16 cellular contexts compared by ENCODE assay signal in the genomic region with DNA sequence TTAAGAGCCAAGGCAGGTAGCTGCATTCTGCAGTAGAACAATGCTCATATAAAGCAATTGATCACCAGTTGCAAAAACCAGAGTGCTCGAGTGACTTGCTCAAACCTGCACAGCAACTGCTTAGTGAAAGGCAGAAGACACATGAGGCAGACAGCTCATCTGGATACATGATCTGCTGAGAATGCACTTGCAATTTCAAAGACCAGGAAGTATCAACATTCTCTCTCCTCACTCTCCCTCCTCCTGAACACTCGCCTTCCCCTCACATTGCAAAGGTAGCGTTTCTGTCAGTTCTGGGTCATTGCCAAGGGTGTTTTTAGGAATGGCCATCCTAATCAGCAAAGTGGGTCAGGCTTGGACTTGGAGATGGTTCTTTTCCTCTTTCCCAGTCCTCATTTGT.
DNase-seq lines count a peak whose midpoint lies in the region; ATAC-seq, FAIRE-seq and TF ChIP-seq lines count a peak whose summit lies in the region.
"Had no signal": no experiment of that assay in that cellular context is flagged by ENCODE, and none has a peak within 500 bp of the region (broad histone marks: within the 10 kb centered on the region; RNA-seq: fewer than 3 reads in every experiment).

No MANE protein-coding gene starts in this region.

- H3K56ac ChIP-seq in mesendoderm (ENCODE audit: low read length): no peak overlapping the region

- H3K4ac ChIP-seq in mesendoderm (ENCODE audit: low read depth, low read length): no peak overlapping the region

- H3K27ac ChIP-seq in CD4-positive, CD25-positive, alpha-beta regulatory T cell (ENCODE audit: insufficient read depth, low read length, poor library complexity, severe bottlenecking): no peak overlapping the region
- no peak overlapping the region for H3K27ac ChIP-seq in GM23338 (ENCODE audit: low read depth)
- H3K27ac ChIP-seq in mesendoderm (ENCODE audit: low read depth, low read length): no peak overlapping the region
- no peak overlapping the region for H3K27ac ChIP-seq in pancreas
- H3K27ac ChIP-seq: upper lobe of right lung had no signal

- no peaks in the 10 kb centered on the region for H3K27me3 ChIP-seq in CD4-positive, CD25-positive, alpha-beta regulatory T cell (ENCODE audit: control insufficient read depth, insufficient read depth, low read length)
- H3K27me3 ChIP-seq in GM23338 (ENCODE audit: insufficient read depth): no peaks in the 10 kb centered on the region
- H3K27me3 ChIP-seq in mesendoderm (ENCODE audit: insufficient read depth, low read length, poor library complexity): no peaks in the 10 kb centered on the region
- H3K27me3 ChIP-seq in pancreas: no peaks in the 10 kb centered on the region
- H3K27me3 ChIP-seq: gastroesophageal sphincter, upper lobe of right lung had no signal

- peak overlapping the region in 2 of 3 donors; percentile 44 to 83 for H3K27ac Mint-ChIP-seq in CD4-positive, CD25-positive, alpha-beta regulatory T cell
- no peak overlapping the region for H3K27ac Mint-ChIP-seq in GM23338
- H3K27ac Mint-ChIP-seq: immature natural killer cell had no signal

- peaks cover 0 to 1% (median 0%) of the 10 kb centered on the region in 7 donors for H3K9me3 Mint-ChIP-seq in CD4-positive, CD25-positive, alpha-beta regulatory T cell
- H3K9me3 Mint-ChIP-seq in GM23338: no peaks in the 10 kb centered on the region
- H3K9me3 Mint-ChIP-seq: activated naive CD4-positive, alpha-beta T cell treated with anti-CD3 and anti-CD28 coated beads, Interleukin-2, amount 50 U/mL, for 72 hours; immature natural killer cell had no signal

- no peak for TF ChIP-seq CTCF in GM23338 (conservative IDR thresholded peaks at IDR 0.05; ENCODE audit: low read depth in 2 of 2)
- TF ChIP-seq CTCF in pancreas (IDR thresholded peaks at IDR 0.05): no peak

- H3K9ac ChIP-seq in mesendoderm (ENCODE audit: low read length): no peak overlapping the region

- H2AFZ ChIP-seq in GM23338: 0 out of 2 replicates have a peak overlapping the region, but pooled peaks have one; percentile 47

- no peaks in the 10 kb centered on the region for H4K20me1 ChIP-seq in GM23338 (replicated peaks; ENCODE audit: insufficient read depth)

- intact Hi-C loops in pancreas (cut with DNase I): no loop called here

- WGBS in mesendoderm (ENCODE audit: extremely low coverage, insufficient coverage, low lambda C conversion rate): no CpG with 5 or more reads among the region's 3 CpGs
- WGBS in pancreas, 2 donors: 62 to 68% methylated on average over 3 of the region's 3 CpGs

- H3K4me3 ChIP-seq in CD4-positive, CD25-positive, alpha-beta regulatory T cell (ENCODE audit: low read depth, low read length): peak overlapping the region; percentile 32
- H3K4me3 ChIP-seq in GM23338: no peak overlapping the region
- H3K4me3 ChIP-seq in mesendoderm (ENCODE audit: low read length): no peak overlapping the region
- no peak overlapping the region for H3K4me3 ChIP-seq in pancreas
- H3K4me3 ChIP-seq: gastroesophageal sphincter, upper lobe of right lung had no signal

- no peak overlapping the region for H2BK15ac ChIP-seq in mesendoderm (replicated peaks; ENCODE audit: low read depth)

- no peak overlapping the region for H4K8ac ChIP-seq in mesendoderm (ENCODE audit: low read depth, low read length)

- no peak overlapping the region for H3K4me3 Mint-ChIP-seq in CD4-positive, CD25-positive, alpha-beta regulatory T cell
- no peak overlapping the region for H3K4me3 Mint-ChIP-seq in GM23338
- H3K4me3 Mint-ChIP-seq: immature natural killer cell had no signal

- H3K79me1 ChIP-seq in mesendoderm (ENCODE audit: low read length): no peaks in the 10 kb centered on the region

- H2BK120ac ChIP-seq in mesendoderm (ENCODE audit: low read depth, low read length): no peak overlapping the region

- H3K36me3 ChIP-seq in CD4-positive, CD25-positive, alpha-beta regulatory T cell (ENCODE audit: control insufficient read depth, insufficient read depth, low read length): no peaks in the 10 kb centered on the region
- H3K36me3 ChIP-seq in GM23338 (ENCODE audit: insufficient read depth) (no peaks in the 10 kb centered on the region), mesendoderm (ENCODE audit: control insufficient read depth, insufficient read depth, low read length) (no peaks in the 10 kb centered on the region), pancreas (no peaks in the 10 kb centered on the region)
- H3K36me3 ChIP-seq: gastroesophageal sphincter, upper lobe of right lung had no signal

- peak in 1 of 2 donors; percentile 37 for ATAC-seq in CD4-positive, CD25-positive, alpha-beta regulatory T cell (ENCODE audit: low read depth in 2 of 2)
- no peak for ATAC-seq in GM23338
- no peak for ATAC-seq in pancreas

- H3K27me3 Mint-ChIP-seq in CD4-positive, CD25-positive, alpha-beta regulatory T cell: no peaks in the 10 kb centered on the region
- peaks cover 3% of the 10 kb centered on the region for H3K27me3 Mint-ChIP-seq in GM23338 (ENCODE audit: insufficient read depth, low read depth, poor library complexity)

- H2AK5ac ChIP-seq in mesendoderm (ENCODE audit: low read length): no peak overlapping the region

- peak in 1 of 3 donors; percentile 55 for DNase-seq in CD4-positive, CD25-positive, alpha-beta regulatory T cell
- no peak for DNase-seq in GM23338 (ENCODE audit: low spot score)
- DNase-seq in RPMI8226: peak; percentile 79
- DNase-seq in mesendoderm: peak; percentile 18
- DNase-seq in Ammon's horn (ENCODE audit: low spot score): no peak
- DNase-seq in medulla oblongata (ENCODE audit: extremely low spot score): no peak
- no peak for DNase-seq in pancreas
- DNase-seq: C1 segment of cervical spinal cord, caudate nucleus, immature natural killer cell, NCI-H1105 treated with DMSO at 0.1 percent for 48 hours, posterior cingulate gyrus, SIG-M5, upper lobe of right lung had no signal

- no peak overlapping the region for H3K23ac ChIP-seq in mesendoderm (ENCODE audit: low read length)

- peaks cover 3% of the 10 kb centered on the region for H3K36me3 Mint-ChIP-seq in CD4-positive, CD25-positive, alpha-beta regulatory T cell
- no peaks in the 10 kb centered on the region for H3K36me3 Mint-ChIP-seq in GM23338 (ENCODE audit: low read depth)
- H3K36me3 Mint-ChIP-seq: activated naive CD4-positive, alpha-beta T cell treated with anti-CD3 and anti-CD28 coated beads, Interleukin-2, amount 50 U/mL, for 72 hours; immature natural killer cell had no signal

- H3K4me1 ChIP-seq in CD4-positive, CD25-positive, alpha-beta regulatory T cell (ENCODE audit: control insufficient read depth, insufficient read depth, low read length, poor library complexity, severe bottlenecking): peaks cover 7% of the 10 kb centered on the region
- peaks cover 19% of the 10 kb centered on the region for H3K4me1 ChIP-seq in GM23338 (ENCODE audit: insufficient read depth)
- no peaks in the 10 kb centered on the region for H3K4me1 ChIP-seq in mesendoderm (ENCODE audit: control insufficient read depth, low read depth, low read length)
- no peaks in the 10 kb centered on the region for H3K4me1 ChIP-seq in pancreas

- H3K18ac ChIP-seq in mesendoderm (ENCODE audit: low read length): no peak overlapping the region

- peaks cover 10 to 34% (median 22%) of the 10 kb centered on the region in 4 donors for H3K4me1 Mint-ChIP-seq in CD4-positive, CD25-positive, alpha-beta regulatory T cell
- peaks cover 16% of the 10 kb centered on the region for H3K4me1 Mint-ChIP-seq in GM23338
- H3K4me1 Mint-ChIP-seq: immature natural killer cell had no signal

- H3K9me2 ChIP-seq in GM23338 (ENCODE audit: insufficient read depth): no peaks in the 10 kb centered on the region

- H3K79me2 ChIP-seq in GM23338 (replicated peaks; ENCODE audit: insufficient read depth) (no peaks in the 10 kb centered on the region), mesendoderm (ENCODE audit: control insufficient read depth, insufficient read depth, low read length) (no peaks in the 10 kb centered on the region)

- H4K5ac ChIP-seq in mesendoderm (ENCODE audit: low read length): no peak overlapping the region

- no peak for FAIRE-seq in pancreas (lab: Jason Lieb, UNC)

- H3F3A ChIP-seq in GM23338 (replicated peaks; ENCODE audit: low read depth): no peaks in the 10 kb centered on the region

- no peaks in the 10 kb centered on the region for H3K9me3 ChIP-seq in CD4-positive, CD25-positive, alpha-beta regulatory T cell (ENCODE audit: control insufficient read depth in 2 of 2, low read length in 2 of 2)
- no peaks in the 10 kb centered on the region for H3K9me3 ChIP-seq in pancreas
- H3K9me3 ChIP-seq: gastroesophageal sphincter, upper lobe of right lung had no signal

- no peak overlapping the region for H2BK5ac ChIP-seq in mesendoderm (ENCODE audit: low read length)

- H3K4me2 ChIP-seq in GM23338 (no peak overlapping the region), mesendoderm (ENCODE audit: low read length) (no peak overlapping the region)

Comparison
In these comparisons a context has a peak if more than half of its experiments do, and no peak if none do; other contexts are left out.
1. DNase-seq: peak in RPMI8226 (single experiment) and mesendoderm (single experiment); none in GM23338 (single experiment), Ammon's horn (single experiment), medulla oblongata (single experiment) and pancreas (0 of 6).